In genomic region chr20:17643531-17644188, GRCh38 we compare ENCODE assay signal across 18 cellular contexts. TPM values are rescaled to one million over a fixed set of nuclear protein-coding genes. Genes with fewer than 3 reads are reported as not detected.
DNase-seq lines count a peak whose midpoint lies in the region; ATAC-seq and TF ChIP-seq lines count a peak whose summit lies in the region.
"Had no signal": no experiment of that assay in that cellular context is flagged by ENCODE, and none has a peak within 500 bp of the region (broad histone marks: within the 10 kb centered on the region; RNA-seq: fewer than 3 reads in every experiment).

No MANE protein-coding gene starts in this region.

- no TSS peak for BruUV-seq in MCF 10A (replicated peaks; lab: Mats Ljungman, UMichigan)

- H3K9ac ChIP-seq in BLaER1, result peak overlapping the region; percentile 92

- intact Hi-C loops in ascending aorta (cut with DNase I) (no loop called here), left ventricle myocardium inferior (cut with micrococcal nuclease) (no loop called here), posterior vena cava (cut with DNase I) (no loop called here), MCF 10A (cut with micrococcal nuclease) (no loop called here)

- no peak overlapping the region for H3K4me3 Mint-ChIP-seq in MCF 10A (ENCODE audit: unreplicated experiment)
- H3K4me3 Mint-ChIP-seq: T-cell had no signal

- H3K9me3 ChIP-seq in BLaER1 (no peaks in the 10 kb centered on the region), ascending aorta (no peaks in the 10 kb centered on the region), left ventricle myocardium inferior (replicated peaks) (no peaks in the 10 kb centered on the region)

- DNase-seq in ascending aorta (ENCODE audit: low spot score in 2 of 2) (no peak), left ventricle myocardium inferior (no peak), posterior vena cava (ENCODE audit: low spot score) (peak; percentile 66), MCF 10A (ENCODE audit: unreplicated experiment) (no peak)
- no peak for DNase-seq in stimulated activated CD8-positive, alpha-beta memory T cell treated with anti-CD3 and anti-CD28 coated beads, Interleukin-4, amount 100 ng/mL, for 48 hours
- DNase-seq: ACHN; activated naive CD4-positive, alpha-beta T cell; Calu3; NCI-H510A treated with DMSO at 0.1 percent for 48 hours; stimulated activated CD4-positive, alpha-beta T cell treated with anti-CD3 and anti-CD28 coated beads, Interleukin-4, amount 100 ng/mL, for 24 hours; T-cell had no signal

- H3K27ac ChIP-seq in BLaER1 (peak overlapping the region; percentile 100), ascending aorta (peak overlapping the region; percentile 40 to 61), left ventricle myocardium inferior (replicated peaks) (peak overlapping the region; percentile 80)

- peaks cover 25% of the 10 kb centered on the region for H3K36me3 Mint-ChIP-seq in MCF 10A (ENCODE audit: insufficient read depth, unreplicated experiment)
- H3K36me3 Mint-ChIP-seq: T-cell had no signal

- TF ChIP-seq CTCF in ascending aorta (IDR thresholded peaks at IDR 0.05) (no peak), left ventricle myocardium inferior (IDR thresholded peaks at IDR 0.05; ENCODE audit: borderline replicate concordance) (no peak), MCF 10A (IDR thresholded peaks at IDR 0.05; ENCODE audit: unreplicated experiment) (no peak)

- ATAC-seq in GM19351 (IDR thresholded peaks at IDR 0.05; ENCODE audit: unreplicated experiment) (no peak), GM18505 (IDR thresholded peaks at IDR 0.05; ENCODE audit: unreplicated experiment) (no peak)
- ATAC-seq: activated CD4-positive, CD25-positive, alpha-beta regulatory T cell treated with anti-CD3 and anti-CD28 coated beads, Interleukin-2, amount 50 U/mL, for 24 hours; T-cell had no signal

- H3K4me2 ChIP-seq in BLaER1, result peak overlapping the region; percentile 96

- POLR2A ChIA-PET in MCF 10A (lab: Yijun Ruan, JAX), result no interaction called here

- H3K27ac Mint-ChIP-seq in MCF 10A (ENCODE audit: low read depth, unreplicated experiment), result no peak overlapping the region
- H3K27ac Mint-ChIP-seq: T-cell had no signal

- H3K4me3 ChIP-seq in BLaER1 (peak overlapping the region; percentile 30; the same call in 1 of the 2 replicates), ascending aorta (no peak overlapping the region), left ventricle myocardium inferior (no peak overlapping the region)

- H3K9me3 Mint-ChIP-seq in MCF 10A (ENCODE audit: unreplicated experiment), result no peaks in the 10 kb centered on the region
- H3K9me3 Mint-ChIP-seq: T-cell had no signal

- no peaks in the 10 kb centered on the region for H3K27me3 Mint-ChIP-seq in MCF 10A (ENCODE audit: insufficient read depth, unreplicated experiment)
- H3K27me3 Mint-ChIP-seq: T-cell had no signal

- H3K36me3 ChIP-seq in BLaER1, result peaks cover 44% of the 10 kb centered on the region
- peaks cover 14 to 23% of the 10 kb centered on the region in 2 donors for H3K36me3 ChIP-seq in ascending aorta
- peaks cover 34% of the 10 kb centered on the region for H3K36me3 ChIP-seq in left ventricle myocardium inferior

- no peaks in the 10 kb centered on the region for H3K4me1 Mint-ChIP-seq in MCF 10A (ENCODE audit: insufficient read depth, unreplicated experiment)

- CTCF ChIA-PET in MCF 10A (lab: Yijun Ruan, JAX), result interaction anchor here (0.7 to 5.2 kb wide), 7 partner anchors 8 to 352 kb away, joined by 3 to 24 read pairs (median 4); no protein-coding TSS in a partner anchor

- TF ChIP-seq POLR2A in GM18505 (IDR thresholded peaks at IDR 0.05; ENCODE audit: borderline replicate concordance, extremely low read depth, insufficient read depth, insufficient read length), result no peak

- no peaks in the 10 kb centered on the region for H4K20me1 ChIP-seq in BLaER1

- H3K4me1 ChIP-seq in BLaER1 (peaks cover 100% of the 10 kb centered on the region), ascending aorta (peaks cover 15 to 44% of the 10 kb centered on the region in 2 donors), left ventricle myocardium inferior (peaks cover 78% of the 10 kb centered on the region)

- H3K27me3 ChIP-seq in BLaER1, result no peaks in the 10 kb centered on the region
- H3K27me3 ChIP-seq in ascending aorta, result no peaks in the 10 kb centered on the region
- H3K27me3 ChIP-seq in left ventricle myocardium inferior (ENCODE audit: low read depth), result no peaks in the 10 kb centered on the region

RNA-seq across cellular contexts. Expression of gene RRBP1, which starts 38.4 kb away (rescaled TPM):
- total RNA-seq in ascending aorta (101 TPM), left ventricle myocardium inferior (31.3 TPM), posterior vena cava (100 to 1,000 TPM; 128 TPM), MCF 10A (2022) (203 and 244 TPM in 2 replicates)

RNA-seq across cellular contexts. Expression of gene BANF2, which starts 56.1 kb away (rescaled TPM):
- total RNA-seq in ascending aorta (not detected), left ventricle myocardium inferior (not detected), posterior vena cava (not detected), MCF 10A (2022) (not detected in 2 replicates)
- total RNA-seq: bronchial epithelial cell, Calu3, renal cortical epithelial cell, RPMI7951, T-cell had no signal
